ENCODE assay signal across 9 cellular contexts in genomic region chr5:35651002-35651756, GRCh38. TPM values are rescaled to one million over a fixed set of nuclear protein-coding genes. Genes with fewer than 3 reads are reported as not detected.
DNase-seq lines count a peak whose midpoint lies in the region; ATAC-seq and TF ChIP-seq lines count a peak whose summit lies in the region.
"Had no signal": no experiment of that assay in that cellular context is flagged by ENCODE, and none has a peak within 500 bp of the region (broad histone marks: within the 10 kb centered on the region; RNA-seq: fewer than 3 reads in every experiment).

No MANE protein-coding gene starts in this region.

- H2AFZ ChIP-seq in parathyroid adenoma: no peak overlapping the region

- H3K36me3 ChIP-seq in effector memory CD4-positive, alpha-beta T cell (ENCODE audit: control insufficient read depth, insufficient read depth, low read length): no peaks in the 10 kb centered on the region
- no peaks in the 10 kb centered on the region for H3K36me3 ChIP-seq in parathyroid adenoma (ENCODE audit: control insufficient read depth, insufficient read depth, low read length)

- intact Hi-C loops in sciatic nerve (cut with DNase I): no loop called here

- peak; percentile 52 for TF ChIP-seq CTCF in parathyroid adenoma (IDR thresholded peaks at IDR 0.05)

- DNase-seq in activated gamma-delta T cell treated with Interleukin-2 at 50 U/mL for 16 hours (peak; percentile 64), activated gamma-delta T cell (lab: John Stamatoyannopoulos, UW) (no peak), LoVo (ENCODE audit: low spot score) (peak; percentile 33), sciatic nerve (ENCODE audit: low spot score) (no peak)
- peak; percentile 63 for DNase-seq in activated CD4-positive, alpha-beta T cell treated with anti-CD3 and anti-CD28 coated beads, Interleukin-2, amount 50 U/mL, for 1 hour
- DNase-seq in effector memory CD4-positive, alpha-beta T cell: peak; percentile 26 to 48 (median 36)
- DNase-seq: naive B cell had no signal

- H3K27me3 ChIP-seq in effector memory CD4-positive, alpha-beta T cell (replicated peaks; ENCODE audit: control insufficient read depth, insufficient read depth, low read length, poor library complexity, severe bottlenecking): no peaks in the 10 kb centered on the region
- H3K27me3 ChIP-seq in parathyroid adenoma (ENCODE audit: control insufficient read depth, insufficient read depth, low read length): no peaks in the 10 kb centered on the region

- ATAC-seq in HG03196 (IDR thresholded peaks at IDR 0.05; ENCODE audit: unreplicated experiment) (no peak), sciatic nerve (no peak)

- H3K4me1 ChIP-seq in effector memory CD4-positive, alpha-beta T cell (ENCODE audit: control insufficient read depth, insufficient read depth, low read length, poor library complexity, severe bottlenecking): no peaks in the 10 kb centered on the region
- H3K4me1 ChIP-seq in parathyroid adenoma: no peaks in the 10 kb centered on the region

- no peak overlapping the region for H3K27ac ChIP-seq in effector memory CD4-positive, alpha-beta T cell (ENCODE audit: insufficient read depth, low read length, poor library complexity, severe bottlenecking)
- no peak overlapping the region for H3K27ac ChIP-seq in parathyroid adenoma

- no peak overlapping the region for H3K4me2 ChIP-seq in parathyroid adenoma (ENCODE audit: low read length)

- no peak overlapping the region for H3K4me3 ChIP-seq in effector memory CD4-positive, alpha-beta T cell (ENCODE audit: insufficient read depth, low read depth, low read length, poor library complexity, severe bottlenecking)
- no peak overlapping the region for H3K4me3 ChIP-seq in parathyroid adenoma (ENCODE audit: low read depth, low read length)

- H3K79me2 ChIP-seq in parathyroid adenoma: no peaks in the 10 kb centered on the region

- H3K9ac ChIP-seq in parathyroid adenoma: no peak overlapping the region

- H3K9me3 ChIP-seq in effector memory CD4-positive, alpha-beta T cell (ENCODE audit: control insufficient read depth, low read length): no peaks in the 10 kb centered on the region
- no peaks in the 10 kb centered on the region for H3K9me3 ChIP-seq in parathyroid adenoma (ENCODE audit: control insufficient read depth, low read length)

RNA-seq across cellular contexts. Expression of gene SPEF2, which starts 33.5 kb away (rescaled TPM):
- total RNA-seq in sciatic nerve: 14.4 TPM

Comparison
In these comparisons a context has a peak if more than half of its experiments do, and no peak if none do; other contexts are left out.
1. DNase-seq: peak in activated gamma-delta T cell treated with Interleukin-2 at 50 U/mL for 16 hours (single experiment), LoVo (single experiment), activated CD4-positive, alpha-beta T cell treated with anti-CD3 and anti-CD28 coated beads, Interleukin-2, amount 50 U/mL, for 1 hour (single experiment) and effector memory CD4-positive, alpha-beta T cell (3 of 3); none in activated gamma-delta T cell (single experiment) and sciatic nerve (single experiment).